In the genomic region with DNA sequence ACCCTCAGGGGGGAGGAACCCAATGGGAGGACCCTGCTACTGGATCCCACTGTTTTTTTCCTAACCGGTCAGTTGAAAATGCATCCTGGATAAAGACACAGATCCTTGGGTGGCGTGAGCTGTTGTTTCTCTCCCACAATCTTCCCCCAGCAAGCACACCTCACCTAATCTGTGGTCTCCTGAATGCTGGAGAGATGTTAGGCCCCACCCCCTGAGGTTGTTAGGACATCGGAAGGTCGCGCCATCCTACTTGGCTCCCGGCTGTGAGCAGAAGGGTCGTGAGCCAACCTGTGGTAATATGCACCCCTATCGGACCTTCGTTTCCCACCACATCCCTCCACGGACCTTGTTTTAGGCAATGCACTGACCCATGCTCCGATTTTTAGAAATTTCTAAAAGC, we compare ENCODE assay signal across 9 cellular contexts.
DNase-seq lines count a peak whose midpoint lies in the region; ATAC-seq and TF ChIP-seq lines count a peak whose summit lies in the region.
"Had no signal": no experiment of that assay in that cellular context is flagged by ENCODE, and none has a peak within 500 bp of the region (broad histone marks: within the 10 kb centered on the region; RNA-seq: fewer than 3 reads in every experiment).

No MANE protein-coding gene starts in this region.

- TF ChIP-seq POLR2A in spleen (IDR thresholded peaks at IDR 0.05) = no peak

- ATAC-seq in left lobe of liver (no peak), esophagus mucosa (no peak)

- H3K9ac ChIP-seq in HUES6 (ENCODE audit: low read length) = peak overlapping the region; percentile 52
- peak overlapping the region; percentile 97 for H3K9ac ChIP-seq in adipocyte (ENCODE audit: low read length)

- H3K27me3 ChIP-seq in HUES6 (ENCODE audit: control insufficient read depth, insufficient read depth, low read length) (no peaks in the 10 kb centered on the region), adipocyte (replicated peaks; ENCODE audit: control insufficient read depth, insufficient read depth, low read length) (no peaks in the 10 kb centered on the region), spleen (replicated peaks in 1 of 7) (peaks cover 0 to 27% (median 5%) of the 10 kb centered on the region in 7 donors)

- no peaks in the 10 kb centered on the region for H3K36me3 ChIP-seq in HUES6 (ENCODE audit: control insufficient read depth, insufficient read depth, low read length)
- H3K36me3 ChIP-seq in adipocyte (ENCODE audit: control insufficient read depth, insufficient read depth, low read length, severe bottlenecking) = peaks cover 24% of the 10 kb centered on the region
- no peaks in the 10 kb centered on the region for H3K36me3 ChIP-seq in spleen

- no peak for TF ChIP-seq CTCF in spleen (IDR thresholded peaks at IDR 0.05 in 8 of 11, conservative IDR thresholded peaks at IDR 0.05 in 3 of 11)

- H3K9me3 ChIP-seq in HUES6 (ENCODE audit: control insufficient read depth, insufficient read depth, low read depth, low read length) = no peaks in the 10 kb centered on the region
- H3K9me3 ChIP-seq in adipocyte (ENCODE audit: control insufficient read depth, low read length) = no peaks in the 10 kb centered on the region
- no peaks in the 10 kb centered on the region for H3K9me3 ChIP-seq in spleen

- peaks cover 54% of the 10 kb centered on the region for H3K4me1 ChIP-seq in HUES6 (ENCODE audit: control insufficient read depth, insufficient read depth, low read length)
- peaks cover 63% of the 10 kb centered on the region for H3K4me1 ChIP-seq in adipocyte (ENCODE audit: control insufficient read depth, insufficient read depth, low read length)
- H3K4me1 ChIP-seq in spleen = peaks cover 0 to 53% (median 36%) of the 10 kb centered on the region in 6 donors

- H3K4me3 ChIP-seq in HUES6 (ENCODE audit: low read depth, low read length) = peak overlapping the region; percentile 70
- peak overlapping the region; percentile 89 for H3K4me3 ChIP-seq in adipocyte (ENCODE audit: low read length)
- peak overlapping the region; percentile 73 for H3K4me3 ChIP-seq in iPS-11a (ENCODE audit: low read depth, low read length)
- H3K4me3 ChIP-seq in spleen = peak overlapping the region in 7 of 8 donors; percentile 47 to 90 (median 59)

- intact Hi-C loops in spleen (cut with DNase I; ENCODE audit: low total_unique reads) = no loop called here

- H3K27ac ChIP-seq in HUES6 (ENCODE audit: low read depth, low read length) (no peak overlapping the region), spleen (peak overlapping the region in 1 of 8 donors; percentile 13)

- DNase-seq in adipocyte (ENCODE audit: low read depth) = no peak
- DNase-seq in spleen = no peak
- no peak for DNase-seq in left lobe of liver (ENCODE audit: low spot score)
- DNase-seq in SKM-1 treated with dmso at 0.1 percent for 144 hours (lab: John Stamatoyannopoulos, UW; ENCODE audit: unreplicated experiment) = no peak
- DNase-seq in activated CD4-positive, CD25-positive, alpha-beta regulatory T cell treated with anti-CD3 and anti-CD28 coated beads, Interleukin-2, amount 50 U/mL, for 72 hours = no peak
- DNase-seq: NCI-H2081 treated with DMSO at 0.1 percent for 48 hours had no signal

- 65 to 73% (median 67%) methylated on average over 11 of the region's 11 CpGs for WGBS in spleen, 5 donors
